ENCODE assay signal across 24 cellular contexts in the genomic region with DNA sequence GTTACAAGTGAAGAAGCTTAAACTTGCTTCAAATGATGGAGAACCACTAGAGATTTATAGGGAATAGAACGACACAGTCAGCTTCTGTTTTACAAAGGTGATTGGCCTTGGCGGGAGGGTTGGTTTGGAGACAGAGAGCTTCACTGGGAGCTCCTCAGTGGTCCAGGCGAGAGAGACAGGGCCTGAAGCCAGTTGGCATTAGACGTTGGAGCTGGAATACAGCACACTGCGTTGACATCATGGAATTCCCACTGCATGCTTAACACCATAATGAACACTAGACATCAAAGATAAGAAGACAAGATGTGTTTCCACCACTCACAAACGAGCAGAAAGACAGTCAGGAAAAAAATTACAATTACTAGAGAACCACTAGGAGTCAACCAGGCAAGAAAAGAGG.
"Had no signal": no experiment of that assay in that cellular context is flagged by ENCODE, and none has a peak within 500 bp of the region (broad histone marks: within the 10 kb centered on the region; RNA-seq: fewer than 3 reads in every experiment).

No MANE protein-coding gene starts in this region.

- H3K4me1 ChIP-seq: body of pancreas, colonic mucosa, right lobe of liver, suprapubic skin, tibial artery had no signal

- H3K27me3 Mint-ChIP-seq: activated CD4-positive, alpha-beta memory T cell treated with anti-CD3 and anti-CD28 coated beads for 36 hours; stimulated activated naive B cell treated with anti-CD40 and anti-IgM and Interleukin-4, amounts not matched to agents 10 μg/mL and 1 μg/mL and 100 μg/mL, for 72 hours had no signal

- H3K36me3 Mint-ChIP-seq: activated CD4-positive, alpha-beta memory T cell treated with anti-CD3 and anti-CD28 coated beads for 36 hours; activated naive CD4-positive, alpha-beta T cell treated with anti-CD3 and anti-CD28 coated beads, Interleukin-2, amount 50 U/mL, for 72 hours; stimulated activated naive B cell treated with anti-CD40 and anti-IgM and Interleukin-4, amounts not matched to agents 10 μg/mL and 1 μg/mL and 100 μg/mL, for 72 hours had no signal

- ATAC-seq: activated CD4-positive, CD25-positive, alpha-beta regulatory T cell treated with anti-CD3 and anti-CD28 coated beads, Interleukin-2, amount 50 U/mL, for 24 hours; activated naive CD4-positive, alpha-beta T cell treated with anti-CD3 and anti-CD28 coated beads, Interleukin-2, amount 50 U/mL, for 72 hours; activated T-cell treated with anti-CD3 and anti-CD28 coated beads, Interleukin-2, amount 50 U/mL, for 4 hours; body of pancreas; naive thymus-derived CD4-positive, alpha-beta T cell; stimulated activated naive B cell treated with anti-CD40 and anti-IgM and Interleukin-4, amounts not matched to agents 10 μg/mL and 1 μg/mL and 100 μg/mL, for 72 hours; upper lobe of right lung had no signal

- H3K9me3 ChIP-seq: body of pancreas, colonic mucosa, right lobe of liver, suprapubic skin, tibial artery, upper lobe of right lung had no signal

- H3K4me3 ChIP-seq: body of pancreas, colonic mucosa, right lobe of liver, suprapubic skin, tibial artery, upper lobe of right lung had no signal

- H3K27ac ChIP-seq: body of pancreas, colonic mucosa, right lobe of liver, suprapubic skin, tibial artery, upper lobe of right lung, WERI-Rb-1 had no signal

- H3K4me3 Mint-ChIP-seq: activated CD4-positive, alpha-beta memory T cell treated with anti-CD3 and anti-CD28 coated beads for 36 hours; activated T-cell treated with anti-CD3 and anti-CD28 coated beads, Interleukin-2, amount 50 U/mL, for 4 hours; stimulated activated naive B cell treated with anti-CD40 and anti-IgM and Interleukin-4, amounts not matched to agents 10 μg/mL and 1 μg/mL and 100 μg/mL, for 72 hours had no signal

- FAIRE-seq: endothelial cell of umbilical vein, islet of Langerhans had no signal

- H3K9me3 Mint-ChIP-seq: activated naive CD4-positive, alpha-beta T cell treated with anti-CD3 and anti-CD28 coated beads, Interleukin-2, amount 50 U/mL, for 72 hours; activated T-cell treated with anti-CD3 and anti-CD28 coated beads, Interleukin-2, amount 50 U/mL, for 4 hours; activated T-helper 2 cell treated with anti-CD3 and anti-CD28 coated beads, Interferon-gamma antibody, Interleukin-2, Interleukin-4, amounts not matched to agents 10 μg/mL and 5 μg/mL and 100 μg/mL, durations not matched to agents 14 hours and 24 hours and 36 hours; stimulated activated naive B cell treated with anti-CD40 and anti-IgM and Interleukin-4, amounts not matched to agents 10 μg/mL and 1 μg/mL and 100 μg/mL, for 72 hours had no signal

- H3K36me3 ChIP-seq: colonic mucosa, right lobe of liver, suprapubic skin, tibial artery, upper lobe of right lung, WERI-Rb-1 had no signal

- H3K27ac Mint-ChIP-seq: activated CD4-positive, alpha-beta memory T cell treated with anti-CD3 and anti-CD28 coated beads for 36 hours; activated T-helper 2 cell treated with anti-CD3 and anti-CD28 coated beads, Interferon-gamma antibody, Interleukin-2, Interleukin-4, amounts not matched to agents 10 μg/mL and 5 μg/mL and 100 μg/mL, durations not matched to agents 14 hours and 24 hours and 36 hours; stimulated activated naive B cell treated with anti-CD40 and anti-IgM and Interleukin-4, amounts not matched to agents 10 μg/mL and 1 μg/mL and 100 μg/mL, for 72 hours had no signal

- H3K27me3 ChIP-seq: body of pancreas, colonic mucosa, right lobe of liver, tibial artery, upper lobe of right lung had no signal

- DNase-seq: activated CD4-positive, alpha-beta memory T cell treated with anti-CD3 and anti-CD28 coated beads for 36 hours; activated CD4-positive, alpha-beta T cell treated with anti-CD3 and anti-CD28 coated beads for 48 hours; activated naive CD4-positive, alpha-beta T cell; activated T-cell treated with anti-CD3 and anti-CD28 coated beads, Interleukin-2, amount 50 U/mL, for 4 hours; body of pancreas; cerebellar nuclear complex; colonic mucosa; foreskin melanocyte; midbrain; naive thymus-derived CD4-positive, alpha-beta T cell; right lobe of liver; stimulated activated CD4-positive, alpha-beta T cell treated with anti-CD3 and anti-CD28 coated beads, Interleukin-4, amount 100 ng/mL, for 4 hours; stimulated activated CD8-positive, alpha-beta memory T cell treated with anti-CD3 and anti-CD28 coated beads, Interleukin-4, amount 100 ng/mL, for 48 hours; stimulated activated naive B cell treated with anti-CD40 and anti-IgM and Interleukin-4, amounts not matched to agents 10 μg/mL and 1 μg/mL and 100 μg/mL, for 72 hours; T1000; tibial artery; upper lobe of right lung; WERI-Rb-1 had no signal
